ENCODE assay signal across 1 cellular context in the genomic region with DNA sequence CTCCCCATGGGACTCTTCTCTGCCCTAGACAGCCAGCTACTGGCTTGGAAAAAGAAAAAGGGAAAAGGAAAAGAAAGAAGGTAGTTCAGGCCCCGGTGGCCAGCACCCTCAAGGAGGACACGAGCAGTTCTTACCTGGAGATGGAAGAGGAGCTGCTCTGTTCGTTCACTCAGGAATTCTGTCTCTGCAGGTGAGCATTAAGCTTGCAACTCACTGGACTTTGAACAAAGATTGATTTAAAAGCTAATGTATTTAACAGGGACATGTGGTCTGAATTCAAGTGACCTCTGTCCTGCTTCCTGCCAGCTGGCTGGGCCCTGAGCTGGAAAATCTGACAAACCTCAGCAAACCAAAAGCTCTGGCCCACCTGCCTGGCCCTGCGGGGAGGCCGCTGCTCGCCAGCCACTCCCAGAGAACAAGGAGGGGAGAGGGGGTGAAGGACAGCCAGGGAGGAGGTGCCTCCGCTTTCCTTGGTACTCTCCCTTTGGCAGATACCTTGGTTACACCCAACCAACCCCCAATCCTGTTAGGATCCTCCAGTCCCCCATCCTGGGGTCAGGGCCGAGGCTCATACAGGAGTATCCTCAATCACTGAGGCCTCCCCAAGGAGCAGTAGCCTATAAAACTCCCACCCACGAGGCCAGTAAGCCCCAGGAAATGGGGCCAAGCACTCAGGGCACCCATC.
A peak's percentile ranks its signal among the peaks of the same experiment; 100 is the strongest.
TF ChIP-seq lines count a peak whose summit lies in the region.

A gene (minus strand): TSS at position 186 of the 685 bp plus-strand sequence. CDS start 19,347 bp downstream, outside the sequence.

TF ChIP-seq in HepG2, 621 proteins besides CTCF, POLR2A, EP300 and RAD21 (continued from another document and continues in another):
- TF ChIP-seq SRSF9 (IDR thresholded peaks at IDR 0.05; ENCODE audit: borderline replicate concordance, insufficient read depth, low read depth, low read length, poor library complexity, severe bottlenecking) = no peak
- TF ChIP-seq, protein P1, sequence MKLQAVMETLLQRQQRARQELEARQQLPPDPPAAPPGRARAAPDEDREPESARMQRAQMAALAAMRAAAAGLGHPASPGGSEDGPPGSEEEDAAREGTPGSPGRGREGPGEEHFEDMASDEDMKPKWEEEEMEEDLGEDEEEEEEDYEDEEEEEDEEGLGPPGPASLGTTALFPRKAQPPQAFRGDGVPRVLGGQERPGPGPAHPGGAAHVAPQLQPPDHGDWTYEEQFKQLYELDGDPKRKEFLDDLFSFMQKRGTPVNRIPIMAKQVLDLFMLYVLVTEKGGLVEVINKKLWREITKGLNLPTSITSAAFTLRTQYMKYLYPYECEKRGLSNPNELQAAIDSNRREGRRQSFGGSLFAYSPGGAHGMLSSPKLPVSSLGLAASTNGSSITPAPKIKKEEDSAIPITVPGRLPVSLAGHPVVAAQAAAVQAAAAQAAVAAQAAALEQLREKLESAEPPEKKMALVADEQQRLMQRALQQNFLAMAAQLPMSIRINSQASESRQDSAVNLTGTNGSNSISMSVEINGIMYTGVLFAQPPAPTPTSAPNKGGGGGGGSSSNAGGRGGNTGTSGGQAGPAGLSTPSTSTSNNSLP (IDR thresholded peaks at IDR 0.05; ENCODE audit: low read depth, low read length) = 0 out of 2 replicates have a peak, but pooled peaks have one; percentile 12
- TF ChIP-seq ZNF619 (CRISPR knock-in tag; IDR thresholded peaks at IDR 0.05) = no peak
- TF ChIP-seq NFE2L2 (IDR thresholded peaks at IDR 0.05; ENCODE audit: low read length) = no peak
- no peak for TF ChIP-seq ZNF674 (CRISPR knock-in tag; IDR thresholded peaks at IDR 0.05; ENCODE audit: low read depth)
- TF ChIP-seq FOXJ3 (CRISPR knock-in tag; IDR thresholded peaks at IDR 0.05; ENCODE audit: borderline replicate concordance) = peak; percentile 43; the same call in 1 of the 2 replicates
- TF ChIP-seq NFIC (IDR thresholded peaks at IDR 0.05; ENCODE audit: low read length) = no peak
- TF ChIP-seq, protein P2, sequence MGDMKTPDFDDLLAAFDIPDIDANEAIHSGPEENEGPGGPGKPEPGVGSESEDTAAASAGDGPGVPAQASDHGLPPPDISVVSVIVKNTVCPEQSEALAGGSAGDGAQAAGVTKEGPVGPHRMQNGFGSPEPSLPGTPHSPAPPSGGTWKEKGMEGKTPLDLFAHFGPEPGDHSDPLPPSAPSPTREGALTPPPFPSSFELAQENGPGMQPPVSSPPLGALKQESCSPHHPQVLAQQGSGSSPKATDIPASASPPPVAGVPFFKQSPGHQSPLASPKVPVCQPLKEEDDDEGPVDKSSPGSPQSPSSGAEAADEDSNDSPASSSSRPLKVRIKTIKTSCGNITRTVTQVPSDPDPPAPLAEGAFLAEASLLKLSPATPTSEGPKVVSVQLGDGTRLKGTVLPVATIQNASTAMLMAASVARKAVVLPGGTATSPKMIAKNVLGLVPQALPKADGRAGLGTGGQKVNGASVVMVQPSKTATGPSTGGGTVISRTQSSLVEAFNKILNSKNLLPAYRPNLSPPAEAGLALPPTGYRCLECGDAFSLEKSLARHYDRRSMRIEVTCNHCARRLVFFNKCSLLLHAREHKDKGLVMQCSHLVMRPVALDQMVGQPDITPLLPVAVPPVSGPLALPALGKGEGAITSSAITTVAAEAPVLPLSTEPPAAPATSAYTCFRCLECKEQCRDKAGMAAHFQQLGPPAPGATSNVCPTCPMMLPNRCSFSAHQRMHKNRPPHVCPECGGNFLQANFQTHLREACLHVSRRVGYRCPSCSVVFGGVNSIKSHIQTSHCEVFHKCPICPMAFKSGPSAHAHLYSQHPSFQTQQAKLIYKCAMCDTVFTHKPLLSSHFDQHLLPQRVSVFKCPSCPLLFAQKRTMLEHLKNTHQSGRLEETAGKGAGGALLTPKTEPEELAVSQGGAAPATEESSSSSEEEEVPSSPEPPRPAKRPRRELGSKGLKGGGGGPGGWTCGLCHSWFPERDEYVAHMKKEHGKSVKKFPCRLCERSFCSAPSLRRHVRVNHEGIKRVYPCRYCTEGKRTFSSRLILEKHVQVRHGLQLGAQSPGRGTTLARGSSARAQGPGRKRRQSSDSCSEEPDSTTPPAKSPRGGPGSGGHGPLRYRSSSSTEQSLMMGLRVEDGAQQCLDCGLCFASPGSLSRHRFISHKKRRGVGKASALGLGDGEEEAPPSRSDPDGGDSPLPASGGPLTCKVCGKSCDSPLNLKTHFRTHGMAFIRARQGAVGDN (CRISPR knock-in tag; IDR thresholded peaks at IDR 0.05) = peak; percentile 93
- peak; percentile 78 for TF ChIP-seq ONECUT2 (CRISPR knock-in tag; IDR thresholded peaks at IDR 0.05)
- TF ChIP-seq HNRNPUL1 (IDR thresholded peaks at IDR 0.05; ENCODE audit: low read depth, low read length) = no peak
- TF ChIP-seq, protein P3, sequence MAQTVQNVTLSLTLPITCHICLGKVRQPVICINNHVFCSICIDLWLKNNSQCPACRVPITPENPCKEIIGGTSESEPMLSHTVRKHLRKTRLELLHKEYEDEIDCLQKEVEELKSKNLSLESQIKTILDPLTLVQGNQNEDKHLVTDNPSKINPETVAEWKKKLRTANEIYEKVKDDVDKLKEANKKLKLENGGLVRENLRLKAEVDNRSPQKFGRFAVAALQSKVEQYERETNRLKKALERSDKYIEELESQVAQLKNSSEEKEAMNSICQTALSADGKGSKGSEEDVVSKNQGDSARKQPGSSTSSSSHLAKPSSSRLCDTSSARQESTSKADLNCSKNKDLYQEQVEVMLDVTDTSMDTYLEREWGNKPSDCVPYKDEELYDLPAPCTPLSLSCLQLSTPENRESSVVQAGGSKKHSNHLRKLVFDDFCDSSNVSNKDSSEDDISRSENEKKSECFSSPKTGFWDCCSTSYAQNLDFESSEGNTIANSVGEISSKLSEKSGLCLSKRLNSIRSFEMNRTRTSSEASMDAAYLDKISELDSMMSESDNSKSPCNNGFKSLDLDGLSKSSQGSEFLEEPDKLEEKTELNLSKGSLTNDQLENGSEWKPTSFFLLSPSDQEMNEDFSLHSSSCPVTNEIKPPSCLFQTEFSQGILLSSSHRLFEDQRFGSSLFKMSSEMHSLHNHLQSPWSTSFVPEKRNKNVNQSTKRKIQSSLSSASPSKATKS (CRISPR knock-in tag; IDR thresholded peaks at IDR 0.05) = no peak
- TF ChIP-seq, protein P4, sequence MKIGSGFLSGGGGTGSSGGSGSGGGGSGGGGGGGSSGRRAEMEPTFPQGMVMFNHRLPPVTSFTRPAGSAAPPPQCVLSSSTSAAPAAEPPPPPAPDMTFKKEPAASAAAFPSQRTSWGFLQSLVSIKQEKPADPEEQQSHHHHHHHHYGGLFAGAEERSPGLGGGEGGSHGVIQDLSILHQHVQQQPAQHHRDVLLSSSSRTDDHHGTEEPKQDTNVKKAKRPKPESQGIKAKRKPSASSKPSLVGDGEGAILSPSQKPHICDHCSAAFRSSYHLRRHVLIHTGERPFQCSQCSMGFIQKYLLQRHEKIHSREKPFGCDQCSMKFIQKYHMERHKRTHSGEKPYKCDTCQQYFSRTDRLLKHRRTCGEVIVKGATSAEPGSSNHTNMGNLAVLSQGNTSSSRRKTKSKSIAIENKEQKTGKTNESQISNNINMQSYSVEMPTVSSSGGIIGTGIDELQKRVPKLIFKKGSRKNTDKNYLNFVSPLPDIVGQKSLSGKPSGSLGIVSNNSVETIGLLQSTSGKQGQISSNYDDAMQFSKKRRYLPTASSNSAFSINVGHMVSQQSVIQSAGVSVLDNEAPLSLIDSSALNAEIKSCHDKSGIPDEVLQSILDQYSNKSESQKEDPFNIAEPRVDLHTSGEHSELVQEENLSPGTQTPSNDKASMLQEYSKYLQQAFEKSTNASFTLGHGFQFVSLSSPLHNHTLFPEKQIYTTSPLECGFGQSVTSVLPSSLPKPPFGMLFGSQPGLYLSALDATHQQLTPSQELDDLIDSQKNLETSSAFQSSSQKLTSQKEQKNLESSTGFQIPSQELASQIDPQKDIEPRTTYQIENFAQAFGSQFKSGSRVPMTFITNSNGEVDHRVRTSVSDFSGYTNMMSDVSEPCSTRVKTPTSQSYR (CRISPR knock-in tag; IDR thresholded peaks at IDR 0.05; ENCODE audit: borderline replicate concordance) = peak; percentile 12; the same call in 1 of the 2 replicates
- peak; percentile 68 for TF ChIP-seq GATAD2A (CRISPR knock-in tag; IDR thresholded peaks at IDR 0.05)
- 0 out of 2 replicates have a peak, but pooled peaks have one; percentile 31 for TF ChIP-seq ZSCAN25 (CRISPR knock-in tag; IDR thresholded peaks at IDR 0.05)
- TF ChIP-seq GZF1 (CRISPR knock-in tag; IDR thresholded peaks at IDR 0.05) = peak; percentile 23; the same call in 1 of the 2 replicates
- TF ChIP-seq MIXL1 (CRISPR knock-in tag; IDR thresholded peaks at IDR 0.05) = peak; percentile 93
- TF ChIP-seq, protein P5, sequence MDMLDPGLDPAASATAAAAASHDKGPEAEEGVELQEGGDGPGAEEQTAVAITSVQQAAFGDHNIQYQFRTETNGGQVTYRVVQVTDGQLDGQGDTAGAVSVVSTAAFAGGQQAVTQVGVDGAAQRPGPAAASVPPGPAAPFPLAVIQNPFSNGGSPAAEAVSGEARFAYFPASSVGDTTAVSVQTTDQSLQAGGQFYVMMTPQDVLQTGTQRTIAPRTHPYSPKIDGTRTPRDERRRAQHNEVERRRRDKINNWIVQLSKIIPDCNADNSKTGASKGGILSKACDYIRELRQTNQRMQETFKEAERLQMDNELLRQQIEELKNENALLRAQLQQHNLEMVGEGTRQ (IDR thresholded peaks at IDR 0.05; ENCODE audit: low read depth, low read length) = no peak
- TF ChIP-seq, protein P5 (CRISPR knock-in tag; IDR thresholded peaks at IDR 0.05; ENCODE audit: borderline replicate concordance) = peak; percentile 36; the same call in 1 of the 2 replicates
- 0 out of 2 replicates have a peak, but pooled peaks have one; percentile 21 for TF ChIP-seq HMG20B (CRISPR knock-in tag; conservative IDR thresholded peaks at IDR 0.05)
- 0 out of 2 replicates have a peak, but pooled peaks have one; percentile 71 for TF ChIP-seq HOXA5 (CRISPR knock-in tag; IDR thresholded peaks at IDR 0.05)
- 0 out of 2 replicates have a peak, but pooled peaks have one; percentile 16 for TF ChIP-seq STAG1 (CRISPR knock-in tag; IDR thresholded peaks at IDR 0.05)
- 0 out of 2 replicates have a peak, but pooled peaks have one; percentile 5 for TF ChIP-seq ZNF317 (CRISPR knock-in tag; IDR thresholded peaks at IDR 0.05)
- TF ChIP-seq SALL1 (CRISPR knock-in tag; IDR thresholded peaks at IDR 0.05) = peak; percentile 84
- TF ChIP-seq NCOR1 (IDR thresholded peaks at IDR 0.05; ENCODE audit: borderline replicate concordance, low read length) = peak; percentile 83; the same call in 1 of the 2 replicates
- TF ChIP-seq HCFC1 (IDR thresholded peaks at IDR 0.05; ENCODE audit: low read depth, low read length) = no peak
- TF ChIP-seq SMYD3 (CRISPR knock-in tag; IDR thresholded peaks at IDR 0.05) = no peak
- TF ChIP-seq, protein P6, sequence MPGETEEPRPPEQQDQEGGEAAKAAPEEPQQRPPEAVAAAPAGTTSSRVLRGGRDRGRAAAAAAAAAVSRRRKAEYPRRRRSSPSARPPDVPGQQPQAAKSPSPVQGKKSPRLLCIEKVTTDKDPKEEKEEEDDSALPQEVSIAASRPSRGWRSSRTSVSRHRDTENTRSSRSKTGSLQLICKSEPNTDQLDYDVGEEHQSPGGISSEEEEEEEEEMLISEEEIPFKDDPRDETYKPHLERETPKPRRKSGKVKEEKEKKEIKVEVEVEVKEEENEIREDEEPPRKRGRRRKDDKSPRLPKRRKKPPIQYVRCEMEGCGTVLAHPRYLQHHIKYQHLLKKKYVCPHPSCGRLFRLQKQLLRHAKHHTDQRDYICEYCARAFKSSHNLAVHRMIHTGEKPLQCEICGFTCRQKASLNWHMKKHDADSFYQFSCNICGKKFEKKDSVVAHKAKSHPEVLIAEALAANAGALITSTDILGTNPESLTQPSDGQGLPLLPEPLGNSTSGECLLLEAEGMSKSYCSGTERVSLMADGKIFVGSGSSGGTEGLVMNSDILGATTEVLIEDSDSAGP (CRISPR knock-in tag; IDR thresholded peaks at IDR 0.05; ENCODE audit: borderline replicate concordance) = peak; percentile 53; the same call in 1 of the 2 replicates
- peak; percentile 78; the same call in 1 of the 2 replicates for TF ChIP-seq ZNF607 (CRISPR knock-in tag; IDR thresholded peaks at IDR 0.05; ENCODE audit: borderline replicate concordance)
- no peak; the same call in 1 of the 2 replicates for TF ChIP-seq BCL6 (CRISPR knock-in tag; IDR thresholded peaks at IDR 0.05)
- peak; percentile 28; the same call in 1 of the 2 replicates for TF ChIP-seq HOXA3 (CRISPR knock-in tag; IDR thresholded peaks at IDR 0.05)
- TF ChIP-seq PITX1 (CRISPR knock-in tag; IDR thresholded peaks at IDR 0.05) = peak; percentile 25; the same call in 1 of the 2 replicates
- TF ChIP-seq FOXO1 (CRISPR knock-in tag; IDR thresholded peaks at IDR 0.05) = peak; percentile 38; the same call in 1 of the 2 replicates
- no peak for TF ChIP-seq AGO2 (optimal IDR thresholded peaks at IDR 0.05; ENCODE audit: low read depth, low read length)
- TF ChIP-seq, protein P7, sequence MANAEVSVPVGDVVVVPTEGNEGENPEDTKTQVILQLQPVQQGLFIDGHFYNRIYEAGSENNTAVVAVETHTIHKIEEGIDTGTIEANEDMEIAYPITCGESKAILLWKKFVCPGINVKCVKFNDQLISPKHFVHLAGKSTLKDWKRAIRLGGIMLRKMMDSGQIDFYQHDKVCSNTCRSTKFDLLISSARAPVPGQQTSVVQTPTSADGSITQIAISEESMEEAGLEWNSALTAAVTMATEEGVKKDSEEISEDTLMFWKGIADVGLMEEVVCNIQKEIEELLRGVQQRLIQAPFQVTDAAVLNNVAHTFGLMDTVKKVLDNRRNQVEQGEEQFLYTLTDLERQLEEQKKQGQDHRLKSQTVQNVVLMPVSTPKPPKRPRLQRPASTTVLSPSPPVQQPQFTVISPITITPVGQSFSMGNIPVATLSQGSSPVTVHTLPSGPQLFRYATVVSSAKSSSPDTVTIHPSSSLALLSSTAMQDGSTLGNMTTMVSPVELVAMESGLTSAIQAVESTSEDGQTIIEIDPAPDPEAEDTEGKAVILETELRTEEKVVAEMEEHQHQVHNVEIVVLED (CRISPR knock-in tag; IDR thresholded peaks at IDR 0.05; ENCODE audit: borderline replicate concordance) = peak; percentile 34; the same call in 1 of the 2 replicates
- no peak for TF ChIP-seq FIP1L1 (IDR thresholded peaks at IDR 0.05; ENCODE audit: borderline replicate concordance, insufficient read depth, low read depth, low read length)
- TF ChIP-seq, protein P8, sequence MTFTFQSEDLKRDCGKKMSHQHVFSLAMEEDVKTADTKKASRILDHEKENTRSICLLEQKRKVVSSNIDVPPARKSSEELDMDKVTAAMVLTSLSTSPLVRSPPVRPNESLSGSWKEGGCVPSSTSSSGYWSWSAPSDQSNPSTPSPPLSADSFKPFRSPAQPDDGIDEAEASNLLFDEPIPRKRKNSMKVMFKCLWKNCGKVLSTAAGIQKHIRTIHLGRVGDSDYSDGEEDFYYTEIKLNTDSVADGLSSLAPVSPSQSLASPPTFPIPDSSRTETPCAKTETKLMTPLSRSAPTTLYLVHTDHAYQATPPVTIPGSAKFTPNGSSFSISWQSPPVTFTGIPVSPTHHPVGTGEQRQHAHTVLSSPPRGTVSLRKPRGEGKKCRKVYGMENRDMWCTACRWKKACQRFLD (CRISPR knock-in tag; IDR thresholded peaks at IDR 0.05; ENCODE audit: borderline replicate concordance) = 0 out of 2 replicates have a peak, but pooled peaks have one; percentile 36
- 0 out of 2 replicates have a peak, but pooled peaks have one; percentile 58 for TF ChIP-seq ZNF441 (CRISPR knock-in tag; IDR thresholded peaks at IDR 0.05; ENCODE audit: borderline replicate concordance)
- 0 out of 2 replicates have a peak, but pooled peaks have one; percentile 47 for TF ChIP-seq ZNF124 (CRISPR knock-in tag; IDR thresholded peaks at IDR 0.05)
- TF ChIP-seq ETV5 (CRISPR knock-in tag; IDR thresholded peaks at IDR 0.05; ENCODE audit: borderline replicate concordance) = peak; percentile 92
- no peak for TF ChIP-seq YEATS2 (CRISPR knock-in tag; IDR thresholded peaks at IDR 0.05; ENCODE audit: borderline replicate concordance)
